ENCODE assay signal across 17 cellular contexts in genomic region chr1:204044448-204044847, GRCh38. TPM values are rescaled to one million over a fixed set of nuclear protein-coding genes. Genes with fewer than 3 reads are reported as not detected.
DNase-seq lines count a peak whose midpoint lies in the region; ATAC-seq, FAIRE-seq and TF ChIP-seq lines count a peak whose summit lies in the region.
"Had no signal": no experiment of that assay in that cellular context is flagged by ENCODE, and none has a peak within 500 bp of the region (broad histone marks: within the 10 kb centered on the region; RNA-seq: fewer than 3 reads in every experiment).

No MANE protein-coding gene starts in this region.

- no peak overlapping the region for H3K4me2 ChIP-seq in endothelial cell of umbilical vein (ENCODE audit: insufficient read depth, low read length)

- TF ChIP-seq POLR2A in heart left ventricle (IDR thresholded peaks at IDR 0.05) (no peak), endothelial cell of umbilical vein (IDR thresholded peaks at IDR 0.05; ENCODE audit: low read depth, low read length) (no peak), gastrocnemius medialis (IDR thresholded peaks at IDR 0.05) (no peak)

- in situ Hi-C loops in gastrocnemius medialis (cut with MboI; ENCODE audit: low sequenced_read_pairs in 4 of 4), result no loop called here

- no peaks in the 10 kb centered on the region for H3K27me3 ChIP-seq in heart left ventricle
- no peaks in the 10 kb centered on the region for H3K27me3 ChIP-seq in endothelial cell of umbilical vein (ENCODE audit: control insufficient read depth in 2 of 2, insufficient read depth in 2 of 2, low read length in 2 of 2)
- no peaks in the 10 kb centered on the region for H3K27me3 ChIP-seq in gastrocnemius medialis
- no peaks in the 10 kb centered on the region for H3K27me3 ChIP-seq in MG63
- H3K27me3 ChIP-seq: BLaER1 treated with 17β-estradiol and CSF1 and Interleukin-3, amounts not matched to agents 10 nM and 100 nM had no signal

- no peak for DNase-seq in heart left ventricle
- no peak for DNase-seq in Right ventricle myocardium inferior (ENCODE audit: missing footprints)
- DNase-seq in SK-N-MC (ENCODE audit: low read depth, low spot score), result no peak
- no peak for DNase-seq in endothelial cell of umbilical vein (ENCODE audit: low read depth, low spot score)
- no peak for DNase-seq in gastrocnemius medialis
- DNase-seq in urothelium cell line (ENCODE audit: low spot score), result no peak
- DNase-seq in MG63, result no peak
- DNase-seq: 8988T; Calu3; CD8-positive, alpha-beta T cell; DMS79 treated with DMSO at 0.1 percent for 48 hours; GF-D8; GM23248 had no signal

- CTCF ChIA-PET in endothelial cell of umbilical vein (lab: Charles Lee), result interaction anchor here (1.0 to 1.1 kb wide), 2 partner anchors 83 to 173 kb away, joined by 3 to 4 read pairs; no protein-coding TSS in a partner anchor

- no peaks in the 10 kb centered on the region for H3K9me1 ChIP-seq in endothelial cell of umbilical vein (replicated peaks; ENCODE audit: control insufficient read depth, extremely low read depth, insufficient read depth, low read length)

- H3K9ac ChIP-seq in SK-N-MC (ENCODE audit: insufficient read length) (no peak overlapping the region), endothelial cell of umbilical vein (replicated peaks; ENCODE audit: extremely low read depth, insufficient read depth, low read length) (no peak overlapping the region)
- H3K9ac ChIP-seq: BLaER1 treated with 17β-estradiol and CSF1 and Interleukin-3, amounts not matched to agents 10 nM and 100 nM; GM23248 had no signal

- dilution Hi-C loops in endothelial cell of umbilical vein (cut with MboI; ENCODE audit: extremely low pct_ligation_motif_present, low sequenced_read_pairs), result no loop called here

- H3K4me1 ChIP-seq in heart left ventricle (peaks cover 0 to 56% (median 30%) of the 10 kb centered on the region in 12 donors), endothelial cell of umbilical vein (ENCODE audit: control insufficient read depth, extremely low read depth, insufficient read depth, low read length) (peaks cover 12% of the 10 kb centered on the region), gastrocnemius medialis (peaks cover 18 to 37% of the 10 kb centered on the region in 2 donors)

- 55 to 76% (median 62%) methylated on average over 1 of the region's 1 CpG for whole genome bisulfite sequencing in heart left ventricle, 4 donors

- H3K79me2 ChIP-seq in endothelial cell of umbilical vein (ENCODE audit: control insufficient read depth, insufficient read depth, low read length), result no peaks in the 10 kb centered on the region

- ATAC-seq in heart left ventricle, result no peak
- no peak for ATAC-seq in Right ventricle myocardium inferior
- no peak for ATAC-seq in gastrocnemius medialis
- no peak for ATAC-seq in HG03460 (IDR thresholded peaks at IDR 0.05; ENCODE audit: unreplicated experiment)
- ATAC-seq: CD8-positive, alpha-beta T cell had no signal

- H3K4me3 ChIP-seq in heart left ventricle, result no peak overlapping the region
- H3K4me3 ChIP-seq in SK-N-MC, result no peak overlapping the region
- H3K4me3 ChIP-seq in endothelial cell of umbilical vein (replicated peaks in 1 of 3; ENCODE audit: insufficient read depth in 1 of 3, low read depth in 1 of 3, low read length in 3 of 3), result no peak overlapping the region
- H3K4me3 ChIP-seq in gastrocnemius medialis, result no peak overlapping the region
- no peak overlapping the region for H3K4me3 ChIP-seq in MG63
- H3K4me3 ChIP-seq: BLaER1 treated with 17β-estradiol and CSF1 and Interleukin-3, amounts not matched to agents 10 nM and 100 nM; GM23248; HAP-1 had no signal

- TF ChIP-seq CTCF in heart left ventricle (IDR thresholded peaks at IDR 0.05) (no peak), endothelial cell of umbilical vein (IDR thresholded peaks at IDR 0.05; ENCODE audit: extremely low read depth in 1 of 2, insufficient read depth in 1 of 2, low read depth in 1 of 2, low read length in 2 of 2) (no peak), gastrocnemius medialis (IDR thresholded peaks at IDR 0.05 in 4 of 5, conservative IDR thresholded peaks at IDR 0.05 in 1 of 5) (no peak)

- H3K9me3 ChIP-seq in heart left ventricle (no peaks in the 10 kb centered on the region), SK-N-MC (ENCODE audit: low read depth, low read length) (no peaks in the 10 kb centered on the region), endothelial cell of umbilical vein (replicated peaks; ENCODE audit: control insufficient read depth, insufficient read depth, low read length) (no peaks in the 10 kb centered on the region), gastrocnemius medialis (no peaks in the 10 kb centered on the region), MG63 (peaks cover 3% of the 10 kb centered on the region)
- H3K9me3 ChIP-seq: HAP-1 had no signal

- H2AFZ ChIP-seq in endothelial cell of umbilical vein (ENCODE audit: low read depth, low read length), result no peak overlapping the region
- H2AFZ ChIP-seq: GM23248 had no signal

- H3K27ac ChIP-seq in heart left ventricle (peak overlapping the region in 11 of 12 donors; percentile 5 to 85 (median 64)), SK-N-MC (peak overlapping the region; percentile 42; the same call in 1 of the 2 replicates), endothelial cell of umbilical vein (ENCODE audit: insufficient read depth, low read depth, low read length) (no peak overlapping the region), gastrocnemius medialis (peak overlapping the region in 3 of 4 donors; percentile 44 to 70 (median 63))
- H3K27ac ChIP-seq: BLaER1 treated with 17β-estradiol and CSF1 and Interleukin-3, amounts not matched to agents 10 nM and 100 nM; GM23248; HL-60 had no signal

- BruUV-seq in endothelial cell of umbilical vein (replicated peaks; lab: Mats Ljungman, UMichigan), result no TSS peak

- POLR2A ChIA-PET in endothelial cell of umbilical vein (lab: Charles Lee), result no interaction called here

- intact Hi-C loops in heart left ventricle (cut with DNase I), result loop anchor here in 3 of 10 donors (2.0 to 10.0 kb wide), 3 partner anchors 30 to 160 kb away; no protein-coding TSS in a partner anchor
- intact Hi-C loops in Right ventricle myocardium inferior (cut with DNase I), result loop anchor here (2.0 to 10.0 kb wide), 3 partner anchors 30 to 77 kb away; no protein-coding TSS in a partner anchor
- intact Hi-C loops in endothelial cell of umbilical vein (cut with micrococcal nuclease), result no loop called here
- intact Hi-C loops in gastrocnemius medialis (cut with DNase I; ENCODE audit: low total_unique reads), result no loop called here

- FAIRE-seq in endothelial cell of umbilical vein (lab: Jason Lieb, UNC), result peak; percentile 21
- FAIRE-seq in urothelium cell line (lab: Jason Lieb, UNC), result no peak

- no peaks in the 10 kb centered on the region for H4K20me1 ChIP-seq in endothelial cell of umbilical vein (replicated peaks; ENCODE audit: control insufficient read depth, extremely low read depth, insufficient read depth, low read length)
- H4K20me1 ChIP-seq: BLaER1 treated with 17β-estradiol and CSF1 and Interleukin-3, amounts not matched to agents 10 nM and 100 nM had no signal

- no peaks in the 10 kb centered on the region for H3K36me3 ChIP-seq in heart left ventricle
- H3K36me3 ChIP-seq in SK-N-MC (ENCODE audit: insufficient read depth, low read length), result no peaks in the 10 kb centered on the region
- H3K36me3 ChIP-seq in endothelial cell of umbilical vein (ENCODE audit: control insufficient read depth in 2 of 2, extremely low read depth in 1 of 2, insufficient read depth in 2 of 2, low read length in 2 of 2), result no peaks in the 10 kb centered on the region
- no peaks in the 10 kb centered on the region for H3K36me3 ChIP-seq in gastrocnemius medialis
- H3K36me3 ChIP-seq in MG63, result no peaks in the 10 kb centered on the region
- H3K36me3 ChIP-seq: BLaER1 treated with 17β-estradiol and CSF1 and Interleukin-3, amounts not matched to agents 10 nM and 100 nM; HAP-1 had no signal

TF ChIP-seq in endothelial cell of umbilical vein, 7 proteins besides CTCF, POLR2A, EP300 and RAD21:
- TF ChIP-seq GATA2 (IDR thresholded peaks at IDR 0.05; ENCODE audit: insufficient read depth, insufficient read length, low read depth, low read length) (no peak), MAX (IDR thresholded peaks at IDR 0.05; ENCODE audit: insufficient read depth, insufficient read length) (no peak), FOS (IDR thresholded peaks at IDR 0.05; ENCODE audit: borderline replicate concordance, insufficient read depth, low read length) (no peak), MYC (IDR thresholded peaks at IDR 0.05; ENCODE audit: low read depth, low read length) (no peak), POLR2AphosphoS5 (IDR thresholded peaks at IDR 0.05; ENCODE audit: insufficient read depth, low read depth, low read length) (no peak), JUN (IDR thresholded peaks at IDR 0.05; ENCODE audit: borderline replicate concordance, insufficient read depth, insufficient read length, low read depth) (no peak), EZH2 (IDR thresholded peaks at IDR 0.05; ENCODE audit: borderline replicate concordance, low read depth, low read length, severe bottlenecking) (no peak)
TF ChIP-seq in endothelial cell of umbilical vein: peak in this region for 0.

RNA-seq across cellular contexts. Expression of gene SOX13, which starts 28.5 kb away (rescaled TPM):
- 10 to 100 TPM in 8 of 9 donors, 1 to 10 TPM in 1; 8.8 to 16.0 (median 13.0) TPM for total RNA-seq in heart left ventricle
- polyA plus RNA-seq in heart left ventricle, result 1 to 10 TPM; 8.2 to 8.5 TPM
- total RNA-seq in Right ventricle myocardium inferior, result 12.1 TPM
- 38.0 and 40.8 TPM in 2 replicates for total RNA-seq in endothelial cell of umbilical vein
- 50.4 and 57.7 TPM in 2 replicates for polyA plus RNA-seq in endothelial cell of umbilical vein
- 26.7 and 27.7 TPM in 2 replicates for polyA plus RNA-seq in endothelial cell of umbilical vein (2011; cell fraction: cytosol; rRNA removed)
- 90.4 and 91.7 TPM in 2 replicates for polyA plus RNA-seq in endothelial cell of umbilical vein (2011; cell fraction: nucleus; rRNA removed)
- 12.4 and 13.2 TPM in 2 replicates for polyA plus RNA-seq in endothelial cell of umbilical vein (2012)
- polyA minus RNA-seq in endothelial cell of umbilical vein, result 54.1 and 56.9 TPM in 2 replicates
- polyA minus RNA-seq in endothelial cell of umbilical vein (2011; cell fraction: cytosol; rRNA and poly(A)+ RNA removed), result 28.9 TPM
- polyA minus RNA-seq in endothelial cell of umbilical vein (2011; cell fraction: nucleus; rRNA and poly(A)+ RNA removed), result 42.6 and 56.7 TPM in 2 replicates
- 10 to 100 TPM; 15.6 to 31.1 (median 16.3) TPM for total RNA-seq in gastrocnemius medialis
- 0.86 and 2.1 TPM in 2 replicates for total RNA-seq in MG63 (2014; rRNA removed; shearing (Covaris generic); ENCODE audit: low replicate concordance)
